1 cellular context compared by ENCODE assay signal in genomic region chr5:151580858-151581257, GRCh38.
TF ChIP-seq lines count a peak whose summit lies in the region.

No MANE protein-coding gene starts in this region.

TF ChIP-seq in H1, 55 proteins besides CTCF, POLR2A, EP300 and RAD21:
- TF ChIP-seq POLR2AphosphoS5 (IDR thresholded peaks at IDR 0.05; ENCODE audit: low read depth, low read length) = no peak
- no peak for TF ChIP-seq NANOG (IDR thresholded peaks at IDR 0.05; ENCODE audit: insufficient read depth, low read depth, low read length, poor library complexity, severe bottlenecking)
TF ChIP-seq in H1: peak in this region for 0.
